Comparison of ENCODE assay signal across 20 cellular contexts in the genomic region with DNA sequence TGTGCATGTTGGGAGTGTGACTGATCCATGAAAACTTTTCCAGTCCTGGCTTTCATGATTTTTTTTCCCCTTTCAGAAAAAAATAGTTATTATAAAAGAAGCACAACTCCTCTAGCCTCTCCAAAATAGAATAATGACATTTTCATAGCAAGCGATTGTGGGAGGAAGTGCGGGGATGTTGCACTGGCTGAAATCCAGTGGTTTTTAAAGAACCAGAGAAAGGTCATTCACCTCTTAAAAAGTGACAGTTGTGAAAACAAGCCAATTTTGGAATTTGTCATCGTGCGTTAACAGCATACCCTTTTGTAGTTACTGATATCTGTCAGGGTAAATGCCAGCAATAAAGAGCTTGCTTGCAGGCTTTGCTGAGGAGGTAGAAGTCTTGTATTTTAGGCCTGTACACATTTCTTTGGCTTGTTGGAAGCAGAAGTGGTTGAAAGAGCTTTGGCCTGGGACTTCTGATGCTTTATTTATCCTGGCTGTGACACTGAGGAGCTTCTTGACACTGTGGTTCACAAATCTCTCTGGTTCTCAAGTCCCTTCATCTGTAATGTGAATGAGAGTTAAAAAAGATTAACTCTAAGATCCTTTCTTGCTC.
DNase-seq lines count a peak whose midpoint lies in the region; ATAC-seq, FAIRE-seq and TF ChIP-seq lines count a peak whose summit lies in the region.
"Had no signal": no experiment of that assay in that cellular context is flagged by ENCODE, and none has a peak within 500 bp of the region (broad histone marks: within the 10 kb centered on the region; RNA-seq: fewer than 3 reads in every experiment).

No MANE protein-coding gene starts in this region.

- peak overlapping the region; percentile 55 for H3K27ac Mint-ChIP-seq in chondrocyte (ENCODE audit: unreplicated experiment)
- no peak overlapping the region for H3K27ac Mint-ChIP-seq in endothelial cell (ENCODE audit: unreplicated experiment)
- H3K27ac Mint-ChIP-seq: B cell; CD4-positive, CD25-positive, alpha-beta regulatory T cell had no signal

- no peak for FAIRE-seq in GM12892 (lab: Jason Lieb, UNC)

- H3K4me1 Mint-ChIP-seq in chondrocyte (ENCODE audit: low read depth) (peaks cover 41% of the 10 kb centered on the region), endothelial cell (ENCODE audit: unreplicated experiment) (peaks cover 29% of the 10 kb centered on the region)
- H3K4me1 Mint-ChIP-seq: B cell; CD4-positive, CD25-positive, alpha-beta regulatory T cell had no signal

- H3K9me3 Mint-ChIP-seq in chondrocyte (ENCODE audit: low read depth) (no peaks in the 10 kb centered on the region), endothelial cell (ENCODE audit: unreplicated experiment) (no peaks in the 10 kb centered on the region)

- no peak for TF ChIP-seq POLR2A in GM12892 (IDR thresholded peaks at IDR 0.05; ENCODE audit: low read depth, low read length)

- H3K27me3 Mint-ChIP-seq in chondrocyte (ENCODE audit: low read depth) (no peaks in the 10 kb centered on the region), endothelial cell (ENCODE audit: unreplicated experiment) (peaks cover 4% of the 10 kb centered on the region)
- H3K27me3 Mint-ChIP-seq: B cell; CD4-positive, CD25-positive, alpha-beta regulatory T cell had no signal

- DNase-seq in MV-4-11 (lab: John Stamatoyannopoulos, UW) = peak; percentile 84
- DNase-seq in chondrocyte (ENCODE audit: low spot score) = no peak
- DNase-seq in left lobe of liver (ENCODE audit: low spot score) = no peak
- peak; percentile 55 for DNase-seq in putamen (ENCODE audit: low spot score)
- DNase-seq in RKO (ENCODE audit: low spot score) = no peak
- no peak for DNase-seq in endothelial cell (ENCODE audit: low spot score)
- no peak for DNase-seq in GM12892 (ENCODE audit: insufficient read length)
- DNase-seq: ACHN; Calu3; CD4-positive, CD25-positive, alpha-beta regulatory T cell; GM23248; NCI-H1436 treated with DMSO at 0.1 percent for 48 hours; NCI-H2029 treated with DMSO at 0.1 percent for 48 hours; NCI-H2171 treated with DMSO at 0.1 percent for 48 hours; NCI-H446 treated with DMSO at 0.1 percent for 48 hours; NCI-H748 treated with DMSO at 0.1 percent for 48 hours; PC-3 had no signal

- H3K36me3 Mint-ChIP-seq in chondrocyte (ENCODE audit: low read depth) = no peaks in the 10 kb centered on the region
- H3K36me3 Mint-ChIP-seq in endothelial cell (ENCODE audit: low read depth, unreplicated experiment) = no peaks in the 10 kb centered on the region
- H3K36me3 Mint-ChIP-seq: CD4-positive, CD25-positive, alpha-beta regulatory T cell had no signal

- TF ChIP-seq CTCF in chondrocyte (IDR thresholded peaks at IDR 0.05) (no peak), endothelial cell (IDR thresholded peaks at IDR 0.05; ENCODE audit: unreplicated experiment) (no peak)

- ATAC-seq in left lobe of liver = peak; percentile 51
- no peak for ATAC-seq in GM18873 (IDR thresholded peaks at IDR 0.05; ENCODE audit: low FRiP score, unreplicated experiment)
- ATAC-seq: HCT116, PC-3 had no signal

- no peak overlapping the region for H3K4me3 Mint-ChIP-seq in chondrocyte (ENCODE audit: unreplicated experiment)
- H3K4me3 Mint-ChIP-seq in endothelial cell (ENCODE audit: unreplicated experiment) = no peak overlapping the region
- H3K4me3 Mint-ChIP-seq: B cell; CD4-positive, CD25-positive, alpha-beta regulatory T cell had no signal

Comparison
In these comparisons a context has a peak if more than half of its experiments do, and no peak if none do; other contexts are left out.
1. DNase-seq: peak in MV-4-11 (single experiment) and putamen (single experiment); none in chondrocyte (single experiment), left lobe of liver (single experiment), RKO (single experiment), endothelial cell (single experiment) and GM12892 (single experiment).